In genomic region chr17:77809814-77810213, GRCh38 we compare ENCODE assay signal across 25 cellular contexts.
"Had no signal": no experiment of that assay in that cellular context is flagged by ENCODE, and none has a peak within 500 bp of the region (broad histone marks: within the 10 kb centered on the region; RNA-seq: fewer than 3 reads in every experiment).

No MANE protein-coding gene starts in this region.

- H3K27ac ChIP-seq: SK-N-MC had no signal

- ATAC-seq: activated naive CD4-positive, alpha-beta T cell treated with anti-CD3 and anti-CD28 coated beads, Interleukin-2, amount 50 U/mL, for 72 hours; activated naive CD8-positive, alpha-beta T cell treated with anti-CD3 and anti-CD28 coated beads, Interleukin-2, amount 50 U/mL, for 24 hours; activated T-cell treated with anti-CD3 and anti-CD28 coated beads, Interleukin-2, amount 50 U/mL, for 4 hours; Panc1; T-cell had no signal

- FAIRE-seq: astrocyte, TTC549 had no signal

- H3K4me3 ChIP-seq: SK-N-MC had no signal

- DNase-seq: activated CD4-positive, alpha-beta memory T cell treated with anti-CD3 and anti-CD28 coated beads for 36 hours; activated CD4-positive, alpha-beta T cell treated with anti-CD3 and anti-CD28 coated beads, Interleukin-2, amount 10 ng/mL, durations not matched to agents 7 days and 5 days; activated CD4-positive, CD25-positive, alpha-beta regulatory T cell; activated CD8-positive, alpha-beta memory T cell treated with anti-CD3 and anti-CD28 coated beads for 24 hours; activated effector memory CD4-positive, alpha-beta T cell treated with anti-CD3 and anti-CD28 coated beads, Interleukin-2, amount 50 U/mL, for 16 hours; activated naive CD4-positive, alpha-beta T cell treated with Interleukin-2 at 50 U/mL for 16 hours; activated naive CD8-positive, alpha-beta T cell treated with anti-CD3 and anti-CD28 coated beads, Interleukin-2, amount 50 U/mL, for 24 hours; activated T-cell treated with anti-CD3 and anti-CD28 coated beads, Interleukin-2, amount 50 U/mL, for 4 hours; amniotic stem cell; NCI-H1092; NCI-H2107; NCI-H2171 treated with DMSO at 0.1 percent for 48 hours; NCI-H510A; NCI-H526 treated with DMSO at 0.1 percent for 48 hours; NCI-H82; OCI-M1; RPMI8226; T-cell; T-helper 2 cell; T1000 had no signal
